31 cellular contexts compared by ENCODE assay signal in the genomic region with DNA sequence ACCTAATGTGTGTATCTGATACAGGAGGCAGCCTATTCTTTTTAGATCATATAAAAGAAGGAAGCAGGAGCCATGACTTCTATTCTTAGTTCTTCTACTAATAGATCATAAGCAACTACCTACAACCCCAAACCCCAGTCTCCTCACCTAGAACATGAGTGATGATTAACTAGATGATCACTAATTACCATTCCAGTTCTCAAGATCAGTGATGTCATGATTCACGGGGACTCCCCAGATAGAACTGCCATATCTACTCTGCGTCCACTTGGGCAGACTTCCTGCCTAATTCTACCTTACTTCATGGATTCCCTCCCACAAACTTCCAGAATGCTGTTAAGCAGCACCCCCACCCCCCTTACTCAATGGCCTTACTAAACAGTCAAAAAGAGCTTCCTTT.
"Had no signal": no experiment of that assay in that cellular context is flagged by ENCODE, and none has a peak within 500 bp of the region (broad histone marks: within the 10 kb centered on the region; RNA-seq: fewer than 3 reads in every experiment).

No MANE protein-coding gene starts in this region.

- DNase-seq: activated CD4-positive, alpha-beta memory T cell treated with anti-CD3 and anti-CD28 coated beads, Interleukin-2, amount 10 ng/mL, durations not matched to agents 7 days and 5 days; activated CD4-positive, alpha-beta T cell treated with anti-CD3 and anti-CD28 coated beads for 1 hour; activated CD4-positive, alpha-beta T cell treated with anti-CD3 and anti-CD28 coated beads for 36 hours; activated CD4-positive, alpha-beta T cell treated with anti-CD3 and anti-CD28 coated beads for 48 hours; activated CD4-positive, alpha-beta T cell treated with anti-CD3 and anti-CD28 coated beads, Interleukin-2, amount 10 ng/mL, durations not matched to agents 7 days and 5 days; activated CD4-positive, alpha-beta T cell treated with anti-CD3 and anti-CD28 coated beads, Interleukin-2, amount 50 U/mL, for 48 hours; activated CD4-positive, CD25-positive, alpha-beta regulatory T cell; activated CD8-positive, alpha-beta memory T cell treated with anti-CD3 and anti-CD28 coated beads for 24 hours; activated CD8-positive, alpha-beta memory T cell treated with anti-CD3 and anti-CD28 coated beads, Interleukin-2, amount 10 ng/mL, durations not matched to agents 7 days and 5 days; activated CD8-positive, alpha-beta memory T cell treated with anti-CD3 and anti-CD28 coated beads, Interleukin-2, amount 50 U/mL, for 48 hours; activated CD8-positive, alpha-beta T cell treated with anti-CD3 and anti-CD28 coated beads, Interleukin-2, amount 10 ng/mL, durations not matched to agents 7 days and 5 days; activated effector memory CD4-positive, alpha-beta T cell treated with Interleukin-2 at 50 U/mL for 16 hours; activated gamma-delta T cell; activated naive CD4-positive, alpha-beta T cell treated with anti-CD3 and anti-CD28 coated beads, Interleukin-2, amount 10 ng/mL, durations not matched to agents 7 days and 5 days; activated naive CD4-positive, alpha-beta T cell treated with Interleukin-2 at 50 U/mL for 16 hours; activated naive CD8-positive, alpha-beta T cell treated with anti-CD3 and anti-CD28 coated beads, Interleukin-2, amount 10 ng/mL, durations not matched to agents 7 days and 5 days; activated naive CD8-positive, alpha-beta T cell treated with anti-CD3 and anti-CD28 coated beads, Interleukin-2, amount 50 U/mL, for 24 hours; activated T-cell treated with anti-CD3 and anti-CD28 coated beads, Interleukin-2, amount 50 U/mL, for 24 hours; activated T-cell treated with anti-CD3 and anti-CD28 coated beads, Interleukin-2, amount 50 U/mL, for 48 hours; amygdala; anterior cingulate cortex; caudate nucleus; cerebellar nuclear complex; T-helper 1 cell; T-helper 2 cell; T-helper 9 cell had no signal

- H3K27ac ChIP-seq: ascending aorta, cardiac muscle cell, VCaP had no signal

- H3K27me3 ChIP-seq: ascending aorta, cardiac muscle cell had no signal

- H3K4me1 ChIP-seq: ascending aorta had no signal

- ATAC-seq: activated CD4-positive, alpha-beta T cell treated with anti-CD3 and anti-CD28 coated beads for 36 hours; activated CD4-positive, CD25-positive, alpha-beta regulatory T cell treated with anti-CD3 and anti-CD28 coated beads, Interleukin-2, amount 50 U/mL, for 24 hours; activated CD8-positive, alpha-beta memory T cell treated with anti-CD3 and anti-CD28 coated beads, Interleukin-2, amount 10 ng/mL, durations not matched to agents 7 days and 5 days; activated CD8-positive, alpha-beta T cell treated with anti-CD3 and anti-CD28 coated beads, Interleukin-2, amount 10 ng/mL, durations not matched to agents 7 days and 5 days; activated naive CD8-positive, alpha-beta T cell treated with anti-CD3 and anti-CD28 coated beads, Interleukin-2, amount 50 U/mL, for 24 hours; WTC11 had no signal

- H3K4me3 ChIP-seq: ascending aorta, cardiac muscle cell had no signal

- H3K36me3 ChIP-seq: ascending aorta, cardiac muscle cell had no signal
